Comparison of ENCODE assay signal across 11 cellular contexts in genomic region chr12:69527506-69528272, GRCh38. TPM values are rescaled to one million over a fixed set of nuclear protein-coding genes. Genes with fewer than 3 reads are reported as not detected.
DNase-seq lines count a peak whose midpoint lies in the region; ATAC-seq and TF ChIP-seq lines count a peak whose summit lies in the region.
"Had no signal": no experiment of that assay in that cellular context is flagged by ENCODE, and none has a peak within 500 bp of the region (broad histone marks: within the 10 kb centered on the region; RNA-seq: fewer than 3 reads in every experiment).

No MANE protein-coding gene starts in this region.

- peak; percentile 57 for ATAC-seq in activated T-helper 17 cell treated with anti-CD3 and anti-CD28 coated beads, Interleukin-2, amount 50 U/mL, for 72 hours (replicated peaks)
- ATAC-seq in activated CD8-positive, alpha-beta memory T cell treated with anti-CD3 and anti-CD28 coated beads, Interleukin-2, amount 10 ng/mL, durations not matched to agents 7 days and 5 days = no peak
- ATAC-seq: naive thymus-derived CD4-positive, alpha-beta T cell had no signal

- peak overlapping the region; percentile 4 for H3K27ac Mint-ChIP-seq in activated T-helper 17 cell treated with anti-CD3 and anti-CD28 coated beads, Interleukin-2, amount 50 U/mL, for 72 hours
- H3K27ac Mint-ChIP-seq in activated CD8-positive, alpha-beta memory T cell treated with anti-CD3 and anti-CD28 coated beads, Interleukin-2, amount 10 ng/mL, durations not matched to agents 7 days and 5 days = no peak overlapping the region

- peaks cover 5% of the 10 kb centered on the region for H3K9me3 Mint-ChIP-seq in activated T-helper 17 cell treated with anti-CD3 and anti-CD28 coated beads, Interleukin-2, amount 50 U/mL, for 72 hours
- H3K9me3 Mint-ChIP-seq in activated CD8-positive, alpha-beta memory T cell treated with anti-CD3 and anti-CD28 coated beads, Interleukin-2, amount 10 ng/mL, durations not matched to agents 7 days and 5 days (ENCODE audit: low read depth) = peaks cover 5% of the 10 kb centered on the region

- DNase-seq in HCEC 1CT (peak; percentile 73), fibroblast of the aortic adventitia (ENCODE audit: low read depth) (peak; percentile 90), stromal cell of bone marrow (ENCODE audit: low read depth) (peak; percentile 28), RKO (ENCODE audit: low spot score) (no peak), SKM-1 (lab: John Stamatoyannopoulos, UW; ENCODE audit: unreplicated experiment) (no peak)
- no peak for DNase-seq in activated CD8-positive, alpha-beta memory T cell treated with anti-CD3 and anti-CD28 coated beads, Interleukin-2, amount 10 ng/mL, durations not matched to agents 7 days and 5 days
- DNase-seq: activated gamma-delta T cell; KBM-7; naive thymus-derived CD4-positive, alpha-beta T cell; NCI-H510A treated with DMSO at 0.1 percent for 48 hours had no signal

- H3K4me3 Mint-ChIP-seq in activated T-helper 17 cell treated with anti-CD3 and anti-CD28 coated beads, Interleukin-2, amount 50 U/mL, for 72 hours = no peak overlapping the region
- no peak overlapping the region for H3K4me3 Mint-ChIP-seq in activated CD8-positive, alpha-beta memory T cell treated with anti-CD3 and anti-CD28 coated beads, Interleukin-2, amount 10 ng/mL, durations not matched to agents 7 days and 5 days
- H3K4me3 Mint-ChIP-seq: naive thymus-derived CD4-positive, alpha-beta T cell had no signal

- peaks cover 7% of the 10 kb centered on the region for H3K36me3 Mint-ChIP-seq in activated T-helper 17 cell treated with anti-CD3 and anti-CD28 coated beads, Interleukin-2, amount 50 U/mL, for 72 hours (ENCODE audit: low read depth)
- H3K36me3 Mint-ChIP-seq in activated CD8-positive, alpha-beta memory T cell treated with anti-CD3 and anti-CD28 coated beads, Interleukin-2, amount 10 ng/mL, durations not matched to agents 7 days and 5 days = peaks cover 11% of the 10 kb centered on the region

- H3K4me3 ChIP-seq in fibroblast of the aortic adventitia (ENCODE audit: low read depth, low read length) = no peak overlapping the region

- CTCF ChIA-PET in activated CD8-positive, alpha-beta memory T cell treated with anti-CD3 and anti-CD28 coated beads, Interleukin-2, amount 10 ng/mL, durations not matched to agents 7 days and 5 days (lab: Charles Lee) = no interaction called here

- peaks cover 32% of the 10 kb centered on the region for H3K4me1 Mint-ChIP-seq in activated T-helper 17 cell treated with anti-CD3 and anti-CD28 coated beads, Interleukin-2, amount 50 U/mL, for 72 hours
- peaks cover 10% of the 10 kb centered on the region for H3K4me1 Mint-ChIP-seq in activated CD8-positive, alpha-beta memory T cell treated with anti-CD3 and anti-CD28 coated beads, Interleukin-2, amount 10 ng/mL, durations not matched to agents 7 days and 5 days

- no peak for TF ChIP-seq CTCF in fibroblast of the aortic adventitia (IDR thresholded peaks at IDR 0.05; ENCODE audit: insufficient read depth, low read length)

- H3K27me3 Mint-ChIP-seq in activated T-helper 17 cell treated with anti-CD3 and anti-CD28 coated beads, Interleukin-2, amount 50 U/mL, for 72 hours = no peaks in the 10 kb centered on the region
- H3K27me3 Mint-ChIP-seq in activated CD8-positive, alpha-beta memory T cell treated with anti-CD3 and anti-CD28 coated beads, Interleukin-2, amount 10 ng/mL, durations not matched to agents 7 days and 5 days = no peaks in the 10 kb centered on the region
- H3K27me3 Mint-ChIP-seq: naive thymus-derived CD4-positive, alpha-beta T cell had no signal

RNA-seq across cellular contexts. Expression of gene FRS2, which starts 57.5 kb away (rescaled TPM):
- total RNA-seq in activated T-helper 17 cell treated with anti-CD3 and anti-CD28 coated beads, Interleukin-2, amount 50 U/mL, for 72 hours = 10 to 100 TPM; 11.0 to 12.8 TPM
- 30.4 and 67.0 TPM in 2 replicates for total RNA-seq in fibroblast of the aortic adventitia (ENCODE audit: low replicate concordance)
- total RNA-seq in activated CD8-positive, alpha-beta memory T cell treated with anti-CD3 and anti-CD28 coated beads, Interleukin-2, amount 10 ng/mL, durations not matched to agents 7 days and 5 days = 10 to 100 TPM; 11.5 to 12.8 TPM

RNA-seq across cellular contexts. Expression of gene CCT2, which starts 57.6 kb away (rescaled TPM):
- 100 to 1,000 TPM; 178 to 384 TPM for total RNA-seq in activated T-helper 17 cell treated with anti-CD3 and anti-CD28 coated beads, Interleukin-2, amount 50 U/mL, for 72 hours
- total RNA-seq in fibroblast of the aortic adventitia (ENCODE audit: low replicate concordance) = 114 and 228 TPM in 2 replicates
- 100 to 1,000 TPM; 193 to 271 TPM for total RNA-seq in activated CD8-positive, alpha-beta memory T cell treated with anti-CD3 and anti-CD28 coated beads, Interleukin-2, amount 10 ng/mL, durations not matched to agents 7 days and 5 days

Comparison
In these comparisons a context has a peak if more than half of its experiments do, and no peak if none do; other contexts are left out.
1. DNase-seq: peak in HCEC 1CT (single experiment), fibroblast of the aortic adventitia (single experiment) and stromal cell of bone marrow (single experiment); none in activated CD8-positive, alpha-beta memory T cell treated with anti-CD3 and anti-CD28 coated beads, Interleukin-2, amount 10 ng/mL, durations not matched to agents 7 days and 5 days (single experiment), RKO (single experiment) and SKM-1 (single experiment).